In genomic region chr20:47782920-47783552, GRCh38 we compare ENCODE assay signal across 19 cellular contexts. TPM values are rescaled to one million over a fixed set of nuclear protein-coding genes. Genes with fewer than 3 reads are reported as not detected.
A peak's percentile ranks its signal among the peaks of the same experiment; 100 is the strongest.
DNase-seq lines count a peak whose midpoint lies in the region; ATAC-seq, FAIRE-seq and TF ChIP-seq lines count a peak whose summit lies in the region.
"Had no signal": no experiment of that assay in that cellular context is flagged by ENCODE, and none has a peak within 500 bp of the region (broad histone marks: within the 10 kb centered on the region; RNA-seq: fewer than 3 reads in every experiment).

No MANE protein-coding gene starts in this region.

- POLR2A ChIA-PET in A549 (lab: Yijun Ruan, JAX): no interaction called here
- POLR2A ChIA-PET in HCT116 (lab: Charles Lee): no interaction called here
- POLR2A ChIA-PET in HepG2 (lab: Yijun Ruan, JAX): interaction anchor here (1.1 kb wide), 1 partner anchor 58 kb away, joined by 4 read pairs; no protein-coding TSS in a partner anchor

- no peaks in the 10 kb centered on the region for H3K9me2 ChIP-seq in HCT116 (ENCODE audit: insufficient read depth)

- FAIRE-seq in A549 (lab: Jason Lieb, UNC) (no peak), HepG2 (lab: Jason Lieb, UNC) (peak; percentile 96), RCC 7860 (lab: Jason Lieb, UNC) (no peak)
- FAIRE-seq: GM12892 had no signal

- no peaks in the 10 kb centered on the region for H3K36me3 ChIP-seq in HCT116 (ENCODE audit: control insufficient read depth in 1 of 2, insufficient read depth in 2 of 2, low read length in 2 of 2)
- H3K36me3 ChIP-seq in HepG2 (replicated peaks in 1 of 2; ENCODE audit: control insufficient read depth in 1 of 2, insufficient read depth in 2 of 2, low read length in 2 of 2): no peaks in the 10 kb centered on the region
- H3K36me3 ChIP-seq: ascending aorta, SJSA1 had no signal

- H3K4me1 Mint-ChIP-seq in brain: peaks cover 62% of the 10 kb centered on the region

- H3K9ac ChIP-seq in HCT116 (ENCODE audit: low read length): no peak overlapping the region
- H3K9ac ChIP-seq in HepG2 (ENCODE audit: insufficient read depth, low read depth, low read length): no peak overlapping the region

- no peak for ATAC-seq in A549
- no peak for ATAC-seq in HCT116
- ATAC-seq in HepG2: peak; percentile 36
- ATAC-seq in HG03457 (IDR thresholded peaks at IDR 0.05; ENCODE audit: unreplicated experiment): no peak
- ATAC-seq in GM21619 (IDR thresholded peaks at IDR 0.05; ENCODE audit: unreplicated experiment): no peak
- ATAC-seq: stimulated activated naive CD8-positive, alpha-beta T cell treated with anti-CD3 and anti-CD28 coated beads, Interleukin-15, amount 100 ng/mL, for 72 hours had no signal

- H3K4me3 ChIP-seq in A549 (no peak overlapping the region), HCT116 (replicated peaks in 1 of 2; ENCODE audit: low read depth in 1 of 2, low read length in 2 of 2) (no peak overlapping the region), HepG2 (replicated peaks in 1 of 3; ENCODE audit: insufficient read depth in 1 of 3, low read depth in 2 of 3, low read length in 3 of 3) (no peak overlapping the region)
- H3K4me3 ChIP-seq: ascending aorta, SJSA1 had no signal

- DNase-seq in A549 (ENCODE audit: low read depth in 1 of 2, low spot score in 1 of 2) (peak; percentile 10 to 14), HCT116 (ENCODE audit: low read depth, low spot score) (no peak), HepG2 (ENCODE audit: low spot score) (peak; percentile 70), NCI-H146 treated with DMSO at 0.1 percent for 48 hours (lab: John Stamatoyannopoulos, UW; ENCODE audit: unreplicated experiment) (no peak), RCC 7860 (ENCODE audit: low spot score) (no peak)
- DNase-seq: activated CD4-positive, alpha-beta T cell treated with anti-CD3 and anti-CD28 coated beads for 48 hours; activated naive CD4-positive, alpha-beta T cell treated with anti-CD3 and anti-CD28 coated beads for 36 hours; activated T-cell treated with anti-CD3 and anti-CD28 coated beads for 4 hours; H7; NCI-H187 treated with DMSO at 0.1 percent for 48 hours; NCI-H510A; stimulated activated naive CD8-positive, alpha-beta T cell treated with anti-CD3 and anti-CD28 coated beads, Interleukin-15, amount 100 ng/mL, for 72 hours; T1000 had no signal

- TF ChIP-seq CTCF in A549 (IDR thresholded peaks at IDR 0.05): no peak
- 0 out of 6 replicates have a peak, but pooled peaks of 2 of the 3 experiments have one; percentile 6 to 10 for TF ChIP-seq CTCF in HCT116 (IDR thresholded peaks at IDR 0.05 in 2 of 3, conservative IDR thresholded peaks at IDR 0.05 in 1 of 3; ENCODE audit: borderline replicate concordance in 1 of 3, insufficient read depth in 1 of 3, low read depth in 2 of 3, low read length in 2 of 3)
- TF ChIP-seq CTCF in brain (conservative IDR thresholded peaks at IDR 0.05): no peak
- peak; percentile 69 for TF ChIP-seq CTCF in HepG2 (CRISPR knock-in tag; IDR thresholded peaks at IDR 0.05)

- H3K79me2 ChIP-seq in HCT116 (ENCODE audit: insufficient read depth, low read length) (no peaks in the 10 kb centered on the region), HepG2 (ENCODE audit: insufficient read depth, low read length) (no peaks in the 10 kb centered on the region)

- intact Hi-C loops in HCT116 (cut with micrococcal nuclease) (no loop called here), HepG2 (cut with micrococcal nuclease; ENCODE audit: unreplicated experiment) (loop anchor here (1.0 kb wide), 1 partner anchor 105 kb away; no protein-coding TSS in a partner anchor)

- BruUV-seq in HCT116 (replicated peaks; lab: Mats Ljungman, UMichigan) (TSS peak; percentile 63), HepG2 (replicated peaks; lab: Mats Ljungman, UMichigan) (TSS peak; percentile 67)

- H3K9me3 ChIP-seq in A549 (no peaks in the 10 kb centered on the region), HCT116 (ENCODE audit: control insufficient read depth in 1 of 2, insufficient read depth in 1 of 2, low read depth in 1 of 2, low read length in 2 of 2) (no peaks in the 10 kb centered on the region), HepG2 (ENCODE audit: low read length) (no peaks in the 10 kb centered on the region)
- H3K9me3 ChIP-seq: ascending aorta, SJSA1 had no signal

- 0 out of 5 replicates have a peak, but pooled peaks of 1 of the 2 experiments have one; percentile 22 for TF ChIP-seq RAD21 in A549 (conservative IDR thresholded peaks at IDR 0.05 in 1 of 2, IDR thresholded peaks at IDR 0.05 in 1 of 2)
- TF ChIP-seq RAD21 in HCT116 (IDR thresholded peaks at IDR 0.05; ENCODE audit: low read depth): peak; percentile 32; the same call in 1 of the 2 replicates
- TF ChIP-seq RAD21 in HepG2 (CRISPR knock-in tag; IDR thresholded peaks at IDR 0.05): peak; percentile 12; the same call in 1 of the 2 replicates

- RAD21 ChIA-PET in HCT116 (lab: Charles Lee; ENCODE audit: low non-redundant PET in 1 of 2, low total read pairs in 2 of 2, uncharacterized antibody in 2 of 2, unreplicated experiment in 2 of 2): no interaction called here

- H2AFZ ChIP-seq in HCT116 (ENCODE audit: low read depth, low read length, poor library complexity, severe bottlenecking) (no peak overlapping the region), HepG2 (ENCODE audit: low read length) (no peak overlapping the region)

- peaks cover 0 to 12% (median 1%) of the 10 kb centered on the region in 5 experiments for H3K9me3 Mint-ChIP-seq in brain
- H3K9me3 Mint-ChIP-seq: activated naive CD4-positive, alpha-beta T cell treated with anti-CD3 and anti-CD28 coated beads for 36 hours; stimulated activated naive CD8-positive, alpha-beta T cell treated with anti-CD3 and anti-CD28 coated beads, Interleukin-15, amount 100 ng/mL, for 72 hours had no signal

- WGBS in A549 (ENCODE audit: missing lambda C conversion rate): 78% methylated on average over 2 of the region's 2 CpGs
- 36% methylated on average over 2 of the region's 2 CpGs for WGBS in HepG2 (ENCODE audit: low lambda C conversion rate)

- no peak for TF ChIP-seq POLR2A in A549 (IDR thresholded peaks at IDR 0.05; ENCODE audit: low read length)
- TF ChIP-seq POLR2A in HCT116 (IDR thresholded peaks at IDR 0.05; ENCODE audit: borderline replicate concordance, extremely low read depth, insufficient read depth, insufficient read length): no peak
- no peak for TF ChIP-seq POLR2A in HepG2 (IDR thresholded peaks at IDR 0.05; ENCODE audit: insufficient read depth in 1 of 2, low read depth in 2 of 2, low read length in 2 of 2)

- peak overlapping the region in 2 of 5 experiments; percentile 63 to 96 for H3K27ac Mint-ChIP-seq in brain
- H3K27ac Mint-ChIP-seq: activated naive CD4-positive, alpha-beta T cell treated with anti-CD3 and anti-CD28 coated beads for 36 hours had no signal

- no peaks in the 10 kb centered on the region for H4K20me1 ChIP-seq in HCT116 (ENCODE audit: insufficient read depth)
- no peaks in the 10 kb centered on the region for H4K20me1 ChIP-seq in HepG2 (ENCODE audit: insufficient read depth, low read length)

- H3K36me3 Mint-ChIP-seq in brain: peaks cover 9% of the 10 kb centered on the region

- peak overlapping the region; percentile 85 to 93 (median 91) for H3K4me3 Mint-ChIP-seq in brain
- H3K4me3 Mint-ChIP-seq: activated naive CD4-positive, alpha-beta T cell treated with anti-CD3 and anti-CD28 coated beads for 36 hours had no signal

- CTCF ChIA-PET in A549 (lab: Yijun Ruan, JAX) (interaction anchor here (0.6 to 5.4 kb wide), 15 partner anchors 9 to 875 kb away, joined by 3 to 36 read pairs (median 6); no protein-coding TSS in a partner anchor), HCT116 (lab: Charles Lee) (interaction anchor here (1.5 to 1.7 kb wide), 2 partner anchors 837 kb away, joined by 5 read pairs; no protein-coding TSS in a partner anchor), HepG2 (lab: Yijun Ruan, JAX; ENCODE audit: low intra/inter-chr PET ratio, low total read pairs) (interaction anchor here (1.0 to 1.6 kb wide), 2 partner anchors 105 to 120 kb away, joined by 3 read pairs; no protein-coding TSS in a partner anchor)

- H3K4me1 ChIP-seq in A549 (0 out of 3 replicates have a peak, but pooled peaks cover 12% of the 10 kb centered on the region), HCT116 (ENCODE audit: control insufficient read depth in 1 of 2, insufficient read depth in 2 of 2, low read length in 2 of 2) (peaks cover 11 to 22% of the 10 kb centered on the region in 2 experiments), HepG2 (ENCODE audit: insufficient read depth, low read length) (peaks cover 42% of the 10 kb centered on the region)

- no peak for TF ChIP-seq EP300 in A549 (IDR thresholded peaks at IDR 0.05)
- TF ChIP-seq EP300 in HepG2 (IDR thresholded peaks at IDR 0.05; ENCODE audit: low read depth in 2 of 2, low read length in 2 of 2): no peak
- no peak for TF ChIP-seq EP300 in HepG2 (CRISPR knock-in tag; IDR thresholded peaks at IDR 0.05; ENCODE audit: borderline replicate concordance)

- H3K4me2 ChIP-seq in A549 (no peak overlapping the region), HCT116 (ENCODE audit: low read length) (no peak overlapping the region), HepG2 (ENCODE audit: low read depth, low read length) (peak overlapping the region; percentile 3; the same call in 1 of the 2 replicates)

- in situ Hi-C loops in HepG2 (cut with HindIII; ENCODE audit: extremely low pct_ligation_motif_present, low pct_unique_long_range_greater_than_20kb): loop anchor here (5.0 kb wide), 1 partner anchor 101 kb away; no protein-coding TSS in a partner anchor

- H3K27me3 ChIP-seq in HCT116 (ENCODE audit: insufficient read depth, low read length) (no peaks in the 10 kb centered on the region), HepG2 (ENCODE audit: control insufficient read depth in 1 of 2, insufficient read depth in 2 of 2, low read length in 2 of 2) (peaks cover 3 to 23% of the 10 kb centered on the region in 2 experiments; a peak in 4 of 5 replicates)
- H3K27me3 ChIP-seq: ascending aorta had no signal

- H3K27ac ChIP-seq in A549 (no peak overlapping the region), HCT116 (ENCODE audit: low read depth, low read length) (no peak overlapping the region), HepG2 (ENCODE audit: extremely low read length, insufficient read depth, low read length) (no peak overlapping the region)
- H3K27ac ChIP-seq: ascending aorta, SJSA1 had no signal

- H3K27me3 Mint-ChIP-seq in brain: peaks cover 50% of the 10 kb centered on the region

RNA-seq across cellular contexts. Expression of gene SULF2, which starts 2.2 kb away (rescaled TPM):
- polyA plus RNA-seq in A549 (2011; rRNA removed): 5.8 and 14.9 TPM in 2 replicates
- polyA plus RNA-seq in A549 (2012; cell fraction: cytosol; rRNA removed): 5.1 and 5.4 TPM in 2 replicates
- polyA plus RNA-seq in A549 (2012; cell fraction: nucleus; rRNA removed): 8.0 and 9.9 TPM in 2 replicates
- 16.8 to 25.2 TPM (median 21.3 TPM) in 3 replicates for polyA plus RNA-seq in A549 (2017; fragmentation: RNase III; extraction: RNeasy Plus Mini Kit Qiagen cat#74134 plus additional on column Dnase treatment)
- 10.6 and 15.1 TPM in 2 replicates for polyA minus RNA-seq in A549 (2011; rRNA and poly(A)+ RNA removed)
- 13.0 TPM for total RNA-seq in HCT116 (2021; ENCODE audit: unreplicated experiment)
- 6.1 and 7.0 TPM in 2 replicates for polyA plus RNA-seq in HCT116 (2012)
- polyA plus RNA-seq in brain (ENCODE audit: insufficient read depth, low read depth, low replicate concordance): 18.8 TPM
- 29.1 and 50.9 TPM in 2 replicates for total RNA-seq in HepG2 (2016; rRNA removed; fragmentation: Illumina TruSeq; extraction: Trizol)
- total RNA-seq in HepG2 (2016; cell fraction: cytosol; rRNA removed; fragmentation: Illumina TruSeq; extraction: Trizol; ENCODE audit: low read depth): 7.4 and 9.2 TPM in 2 replicates
- total RNA-seq in HepG2 (2016; cell fraction: insoluble cytoplasmic fraction; rRNA removed; fragmentation: Illumina TruSeq; extraction: Trizol): 22.2 and 47.3 TPM in 2 replicates
- 23.9 and 29.0 TPM in 2 replicates for total RNA-seq in HepG2 (2016; cell fraction: membrane; rRNA removed; fragmentation: Illumina TruSeq; extraction: Trizol)
- 55.3 and 65.2 TPM in 2 replicates for total RNA-seq in HepG2 (2016; cell fraction: nucleus; rRNA removed; fragmentation: Illumina TruSeq; extraction: Trizol)
- polyA plus RNA-seq in HepG2 (2011; rRNA removed): 7.2 and 9.3 TPM in 2 replicates
- 9.3 and 12.6 TPM in 2 replicates for polyA plus RNA-seq in HepG2 (2011; cell fraction: cytosol; rRNA removed)
- 21.3 and 25.5 TPM in 2 replicates for polyA plus RNA-seq in HepG2 (2011; cell fraction: nucleus; rRNA removed)
- 5.1 and 11.0 TPM in 2 replicates for polyA plus RNA-seq in HepG2 (2012)
- 10.7 and 10.8 TPM in 2 replicates for polyA plus RNA-seq in HepG2 (2016; cell fraction: cytosol; fragmentation: Illumina TruSeq; extraction: Trizol; ENCODE audit: low read depth)
- polyA plus RNA-seq in HepG2 (2016; cell fraction: insoluble cytoplasmic fraction; fragmentation: Illumina TruSeq; extraction: Trizol; ENCODE audit: low read depth): 33.7 and 34.1 TPM in 2 replicates
- 22.4 and 24.8 TPM in 2 replicates for polyA plus RNA-seq in HepG2 (2016; cell fraction: membrane; fragmentation: Illumina TruSeq; extraction: Trizol; ENCODE audit: low read depth)
- 96.6 and 101 TPM in 2 replicates for polyA plus RNA-seq in HepG2 (2016; cell fraction: nucleus; fragmentation: Illumina TruSeq; extraction: Trizol; ENCODE audit: insufficient read depth, low read depth)
- 51.1 TPM in 1 of 2 replicates, not detected in the other for polyA minus RNA-seq in HepG2 (2011; rRNA and poly(A)+ RNA removed; ENCODE audit: low replicate concordance)
- polyA minus RNA-seq in HepG2 (2011; cell fraction: cytosol; rRNA and poly(A)+ RNA removed): 16.7 and 17.7 TPM in 2 replicates
- polyA minus RNA-seq in HepG2 (2011; cell fraction: nucleus; rRNA and poly(A)+ RNA removed): 11.1 and 13.5 TPM in 2 replicates

Comparison
In these comparisons a context has a peak if more than half of its experiments do, and no peak if none do; other contexts are left out.
1. DNase-seq: peak in A549 (2 of 2) and HepG2 (single experiment); none in HCT116 (single experiment), NCI-H146 treated with DMSO at 0.1 percent for 48 hours (single experiment) and RCC 7860 (single experiment).
2. CTCF ChIP-seq: peak in HCT116 (2 of 3) and HepG2 (single experiment); none in A549 (single experiment) and brain (0 of 2).
3. Of the 38 proteins assayed by ChIP-seq in both HepG2 and A549: peak only in HepG2: BHLHE40, CTCF, ESRRA and PHF8; only in A549: none; in both: SMC3; in neither: 31; mixed calls (peak in some experiments, not most) for 2.